Comparison of ENCODE assay signal across 8 cellular contexts in genomic region chr15:84826369-84826823, GRCh38. TPM values are rescaled to one million over a fixed set of nuclear protein-coding genes. Genes with fewer than 3 reads are reported as not detected.
DNase-seq lines count a peak whose midpoint lies in the region; ATAC-seq, FAIRE-seq and TF ChIP-seq lines count a peak whose summit lies in the region.

No MANE protein-coding gene starts in this region.

- TF ChIP-seq CTCF in AG04449 (IDR thresholded peaks at IDR 0.05; ENCODE audit: insufficient read depth, low read length, missing control alignments), result peak; percentile 19

- ATAC-seq in SK-N-SH treated with all-trans-retinoic acid at 6 μM for 48 hours, result peak; percentile 80
- no peak for ATAC-seq in HG03378 (IDR thresholded peaks at IDR 0.05; ENCODE audit: unreplicated experiment)
- ATAC-seq in HG02759 (IDR thresholded peaks at IDR 0.05; ENCODE audit: unreplicated experiment), result no peak

- no peak for TF ChIP-seq POLR2A in GM12892 (IDR thresholded peaks at IDR 0.05; ENCODE audit: low read depth, low read length)

- CTCF ChIA-PET in AG04449 (lab: Yijun Ruan, JAX), result no interaction called here

- DNase-seq in AG04449 (ENCODE audit: low read depth, low spot score) (no peak), GM12892 (ENCODE audit: insufficient read length) (no peak), islet precursor cell (peak; percentile 76), cortex of kidney (lab: John Stamatoyannopoulos, UW) (no peak)
- no peak for DNase-seq in effector CD4-positive, alpha-beta T cell

- POLR2A ChIA-PET in AG04449 (lab: Yijun Ruan, JAX), result no interaction called here

- no peak overlapping the region for H3K4me3 ChIP-seq in AG04449 (ENCODE audit: low read depth, low read length)

- FAIRE-seq in GM12892 (lab: Jason Lieb, UNC), result peak; percentile 30

TF ChIP-seq in SK-N-SH treated with all-trans-retinoic acid at 6 μM for 48 hours, 23 proteins besides CTCF, POLR2A, EP300 and RAD21:
- TF ChIP-seq OSR1 (CRISPR knock-in tag; IDR thresholded peaks at IDR 0.05) (no peak), ZC3H10 (CRISPR knock-in tag; IDR thresholded peaks at IDR 0.05) (no peak), ZNF565 (CRISPR knock-in tag; conservative IDR thresholded peaks at IDR 0.05; ENCODE audit: low read depth) (no peak), ZNF8 (CRISPR knock-in tag; IDR thresholded peaks at IDR 0.05) (no peak), ARNTL (CRISPR knock-in tag; IDR thresholded peaks at IDR 0.05; ENCODE audit: borderline replicate concordance, low read depth) (no peak), ZFP3 (CRISPR knock-in tag; IDR thresholded peaks at IDR 0.05) (no peak), ZNF70 (CRISPR knock-in tag; IDR thresholded peaks at IDR 0.05) (no peak), GLIS3 (CRISPR knock-in tag; IDR thresholded peaks at IDR 0.05) (no peak), CSRNP3 (CRISPR knock-in tag; IDR thresholded peaks at IDR 0.05) (no peak), ISL1 (CRISPR knock-in tag; IDR thresholded peaks at IDR 0.05) (no peak), ZFP30 (CRISPR knock-in tag; IDR thresholded peaks at IDR 0.05) (no peak), SNAI2 (CRISPR knock-in tag; IDR thresholded peaks at IDR 0.05) (no peak)
TF ChIP-seq in SK-N-SH treated with all-trans-retinoic acid at 6 μM for 48 hours: peak in this region for 0.

RNA-seq across cellular contexts. Expression of gene ALPK3, which starts 9.2 kb away (rescaled TPM):
- 0.04 TPM for polyA plus RNA-seq in GM12892 (2012; ENCODE audit: missing spikeins)

RNA-seq across cellular contexts. Expression of gene SLC28A1, which starts 58.1 kb away (rescaled TPM):
- not detected for polyA plus RNA-seq in GM12892 (2012; ENCODE audit: missing spikeins)
